ENCODE assay signal across 1 cellular context in genomic region chr2:209960676-209961630, GRCh38.
A peak's percentile ranks its signal among the peaks of the same experiment; 100 is the strongest.
TF ChIP-seq lines count a peak whose summit lies in the region.

No MANE protein-coding gene starts in this region.

TF ChIP-seq in HCT116, 20 proteins besides CTCF, POLR2A, EP300 and RAD21 (continued from another document):
- TF ChIP-seq SRF (IDR thresholded peaks at IDR 0.05; ENCODE audit: low read depth) (peak; percentile 28; the same call in 1 of the 2 replicates), EZH2 (IDR thresholded peaks at IDR 0.05) (no peak), SP1 (IDR thresholded peaks at IDR 0.05; ENCODE audit: low read depth) (no peak)
